15 cellular contexts compared by ENCODE assay signal in the genomic region with DNA sequence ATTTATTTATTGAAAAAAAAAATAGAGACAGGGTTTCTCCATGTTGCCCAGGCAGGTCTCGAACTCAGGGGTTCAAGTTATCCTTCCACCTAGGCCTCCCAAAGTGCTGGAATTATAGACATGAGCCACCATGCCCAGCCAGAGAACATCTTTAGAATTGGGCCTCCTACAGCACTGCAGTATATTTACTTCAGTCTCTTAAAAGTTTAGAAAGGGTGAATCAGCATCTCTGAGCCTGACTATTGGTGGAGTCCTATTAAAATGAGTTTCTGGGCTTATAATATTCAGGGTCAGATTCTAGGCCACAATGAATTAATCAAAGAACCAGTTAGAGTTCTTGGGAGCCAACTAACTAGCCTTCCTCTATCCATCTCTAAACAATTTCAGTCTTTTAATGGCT. TPM values are rescaled to one million over a fixed set of nuclear protein-coding genes. Genes with fewer than 3 reads are reported as not detected.
A peak's percentile ranks its signal among the peaks of the same experiment; 100 is the strongest.
DNase-seq lines count a peak whose midpoint lies in the region; ATAC-seq and TF ChIP-seq lines count a peak whose summit lies in the region.
"Had no signal": no experiment of that assay in that cellular context is flagged by ENCODE, and none has a peak within 500 bp of the region (broad histone marks: within the 10 kb centered on the region; RNA-seq: fewer than 3 reads in every experiment).

No MANE protein-coding gene starts in this region.

- H3K79me2 ChIP-seq in ACC112 (ENCODE audit: control insufficient read depth, insufficient read depth, low read length, unreplicated experiment), result peaks cover 15% of the 10 kb centered on the region
- H3K79me2 ChIP-seq in KMS-11 (ENCODE audit: insufficient read depth, low read depth), result no peaks in the 10 kb centered on the region

- TF ChIP-seq POLR2A in erythroblast (IDR thresholded peaks at IDR 0.05; ENCODE audit: low read length) (no peak), adrenal gland (IDR thresholded peaks at IDR 0.05) (no peak)

- no peak for ATAC-seq in HG03565 (IDR thresholded peaks at IDR 0.05; ENCODE audit: unreplicated experiment)

- H3K27me3 ChIP-seq in ACC112 (ENCODE audit: insufficient read depth, low read length), result no peaks in the 10 kb centered on the region
- no peaks in the 10 kb centered on the region for H3K27me3 ChIP-seq in KMS-11 (ENCODE audit: insufficient read depth, low read depth)
- no peaks in the 10 kb centered on the region for H3K27me3 ChIP-seq in adrenal gland

- H3K36me3 Mint-ChIP-seq in immature natural killer cell, result peaks cover 5 to 24% (median 12%) of the 10 kb centered on the region in 3 donors

- H3K9me3 Mint-ChIP-seq in immature natural killer cell, result no peaks in the 10 kb centered on the region
- H3K9me3 Mint-ChIP-seq: mesothelial cell of epicardium had no signal

- H3K4me3 Mint-ChIP-seq in immature natural killer cell, result no peak overlapping the region
- H3K4me3 Mint-ChIP-seq: mesothelial cell of epicardium had no signal

- H4K20me1 ChIP-seq in KMS-11 (ENCODE audit: insufficient read depth), result no peaks in the 10 kb centered on the region

- H2AFZ ChIP-seq in ACC112 (ENCODE audit: low read length, unreplicated experiment) (no peak overlapping the region), KMS-11 (ENCODE audit: low read depth) (no peak overlapping the region)

- H3K9me3 ChIP-seq in adrenal gland (replicated peaks in 1 of 3), result no peaks in the 10 kb centered on the region

- intact Hi-C loops in adrenal gland (cut with DNase I), result no loop called here

- H3K4me3 ChIP-seq in ACC112 (ENCODE audit: low read depth, low read length) (no peak overlapping the region), KMS-11 (IDR thresholded peaks at IDR 0.05; ENCODE audit: insufficient read depth, low read depth, low read length) (no peak overlapping the region), adrenal gland (no peak overlapping the region)

- peak overlapping the region; percentile 45 for H3K4me2 ChIP-seq in KMS-11

- peak overlapping the region; percentile 80 for H3K27ac ChIP-seq in ACC112 (ENCODE audit: low read depth, low read length)
- H3K27ac ChIP-seq in KMS-11, result peak overlapping the region; percentile 55
- H3K27ac ChIP-seq in angular gyrus (ENCODE audit: low read depth, low read length), result peak overlapping the region; percentile 12
- H3K27ac ChIP-seq in adrenal gland, result no peak overlapping the region

- H3K4me1 Mint-ChIP-seq in immature natural killer cell, result peaks cover 7 to 18% of the 10 kb centered on the region in 2 donors
- H3K4me1 Mint-ChIP-seq: mesothelial cell of epicardium had no signal

- H3K4me1 ChIP-seq in ACC112 (ENCODE audit: control insufficient read depth, insufficient read depth, low read length, unreplicated experiment) (peaks cover 13% of the 10 kb centered on the region), KMS-11 (ENCODE audit: low read depth, poor library complexity, severe bottlenecking) (peaks cover 31% of the 10 kb centered on the region), adrenal gland (replicated peaks in 1 of 2) (no peaks in the 10 kb centered on the region)

- H3K27me3 Mint-ChIP-seq in immature natural killer cell (ENCODE audit: low read depth in 3 of 3), result peaks cover 0 to 2% (median 0%) of the 10 kb centered on the region in 3 donors

- H3K27ac Mint-ChIP-seq in immature natural killer cell, result peak overlapping the region in 5 of 6 donors; percentile 11 to 79 (median 35)

- DNase-seq in immature natural killer cell (no peak), erythroblast (lab: John Stamatoyannopoulos, UW) (no peak), NCI-H1436 (lab: John Stamatoyannopoulos, UW) (no peak), adrenal gland (no peak)
- DNase-seq: activated CD8-positive, alpha-beta memory T cell treated with anti-CD3 and anti-CD28 coated beads, Interleukin-2, amount 50 U/mL, for 48 hours; DMS 273 treated with DMSO at 0.1 percent for 48 hours; effector CD8-positive, alpha-beta T cell; SIG-M5 had no signal

- WGBS in adrenal gland, 4 donors, result 94 to 100% (median 100%) methylated on average over 1 of the region's 1 CpG

- no peak for TF ChIP-seq CTCF in KMS-11 (conservative IDR thresholded peaks at IDR 0.05; ENCODE audit: low read depth, low read length)
- TF ChIP-seq CTCF in adrenal gland (IDR thresholded peaks at IDR 0.05), result no peak

- H3K9ac ChIP-seq in KMS-11, result no peak overlapping the region; the same call in 1 of the 2 replicates

- H3K36me3 ChIP-seq in ACC112 (ENCODE audit: insufficient read depth, low read length) (peaks cover 19% of the 10 kb centered on the region), KMS-11 (ENCODE audit: insufficient read depth) (peaks cover 3% of the 10 kb centered on the region; the same call in 1 of the 2 replicates), adrenal gland (replicated peaks in 1 of 2) (peaks cover 0 to 36% of the 10 kb centered on the region in 2 donors)

RNA-seq across cellular contexts. Expression of a gene that starts 22.8 kb away (rescaled TPM):
- polyA plus RNA-seq in immature natural killer cell, result 10 to 100 TPM in 1 of 3 donors, 1 to 10 TPM in 2; 3.3 to 16.0 (median 4.0) TPM
- 10 to 100 TPM in 7 of 8 donors, 1 to 10 TPM in 1; 7.6 to 21.5 (median 15.3) TPM for total RNA-seq in adrenal gland
- 10 to 100 TPM in 2 of 3 donors, 1 to 10 TPM in 1; 8.8 to 18.8 (median 15.7) TPM for polyA plus RNA-seq in adrenal gland

RNA-seq across cellular contexts. Expression of a gene that starts 22.8 kb away (rescaled TPM):
- 1 to 10 TPM; 3.3 to 7.0 (median 3.9) TPM for polyA plus RNA-seq in immature natural killer cell
- total RNA-seq in adrenal gland, result 100 to 1,000 TPM in 2 of 8 donors, 10 to 100 TPM in 6; 44.4 to 105 (median 76.8) TPM
- polyA plus RNA-seq in adrenal gland, result 10 to 100 TPM; 18.2 to 64.1 (median 21.4) TPM

RNA-seq across cellular contexts. Expression of a gene that starts 53.7 kb away (rescaled TPM):
- polyA plus RNA-seq in immature natural killer cell (not detected), adrenal gland (not detected)
- total RNA-seq in adrenal gland, result not detected
- total RNA-seq: glomerular endothelial cell, mesothelial cell of epicardium, omental fat pad had no signal

Comparison
In these comparisons a context has a peak if more than half of its experiments do, and no peak if none do; other contexts are left out.
1. H3K27ac ChIP-seq: peak in ACC112 (single experiment), KMS-11 (single experiment) and angular gyrus (single experiment); none in adrenal gland (0 of 5).